ENCODE assay signal across 8 cellular contexts in the genomic region with DNA sequence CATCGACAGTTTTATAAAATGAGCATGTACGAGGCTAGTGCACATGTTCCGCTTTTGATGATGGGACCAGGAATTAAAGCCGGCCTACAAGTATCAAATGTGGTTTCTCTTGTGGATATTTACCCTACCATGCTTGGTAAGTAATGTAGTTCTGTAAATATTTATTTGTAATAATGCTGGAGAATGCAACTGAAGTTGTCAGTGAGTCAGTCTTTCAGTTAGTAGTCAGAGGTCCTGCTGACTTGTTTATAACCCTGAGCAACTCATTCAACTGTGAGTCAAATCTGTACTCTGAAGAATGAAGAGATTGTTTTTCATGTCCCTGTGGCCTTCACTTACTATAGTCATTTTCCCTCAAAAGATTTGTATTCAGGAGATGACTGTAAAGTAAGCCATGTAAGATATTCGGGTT. TPM values are rescaled to one million over a fixed set of nuclear protein-coding genes. Genes with fewer than 3 reads are reported as not detected.
A peak's percentile ranks its signal among the peaks of the same experiment; 100 is the strongest.
DNase-seq lines count a peak whose midpoint lies in the region; ATAC-seq, FAIRE-seq and TF ChIP-seq lines count a peak whose summit lies in the region.

No MANE protein-coding gene starts in this region.

- no peak for TF ChIP-seq POLR2A in HCT116 (IDR thresholded peaks at IDR 0.05; ENCODE audit: borderline replicate concordance, extremely low read depth, insufficient read depth, insufficient read length)

- H3K36me3 ChIP-seq in HCT116 (ENCODE audit: control insufficient read depth in 1 of 2, insufficient read depth in 2 of 2, low read length in 2 of 2) (no peaks in the 10 kb centered on the region), PC-3 (ENCODE audit: low read depth, low read length) (no peaks in the 10 kb centered on the region; the same call in 1 of the 2 replicates), psoas muscle (ENCODE audit: insufficient read depth in 1 of 2, low read depth in 1 of 2) (peaks cover 0 to 19% of the 10 kb centered on the region in 2 donors)

- H4K20me1 ChIP-seq in HCT116 (ENCODE audit: insufficient read depth) (no peaks in the 10 kb centered on the region), PC-3 (ENCODE audit: low read length) (no peaks in the 10 kb centered on the region)

- H3K4me1 Mint-ChIP-seq in CD14-positive monocyte: peaks cover 5% of the 10 kb centered on the region

- TF ChIP-seq RAD21 in HCT116 (IDR thresholded peaks at IDR 0.05; ENCODE audit: low read depth): no peak

- CTCF ChIA-PET in HCT116 (lab: Charles Lee): no interaction called here
- CTCF ChIA-PET in PC-3 (lab: Charles Lee): no interaction called here

- H3K4me3 Mint-ChIP-seq in CD14-positive monocyte: no peak overlapping the region

- H3K27ac ChIP-seq in HCT116 (ENCODE audit: low read depth, low read length) (no peak overlapping the region), PC-3 (ENCODE audit: low read length) (peak overlapping the region; percentile 81), psoas muscle (no peak overlapping the region)

- intact Hi-C loops in HCT116 (cut with micrococcal nuclease) (no loop called here), PC-3 (cut with micrococcal nuclease) (loop anchor here (2.0 kb wide), 1 partner anchor 37 kb away; a partner anchor contains a TSS), psoas muscle (cut with DNase I) (no loop called here), CD14-positive monocyte (cut with micrococcal nuclease) (no loop called here)

- RAD21 ChIA-PET in HCT116 (lab: Charles Lee; ENCODE audit: low non-redundant PET in 1 of 2, low total read pairs in 2 of 2, uncharacterized antibody in 2 of 2, unreplicated experiment in 2 of 2): no interaction called here

- peaks cover 0 to 2% (median 0%) of the 10 kb centered on the region in 3 donors for H3K27me3 Mint-ChIP-seq in CD14-positive monocyte (ENCODE audit: low read depth in 3 of 3)

- ATAC-seq in HCT116 (peak; percentile 91), PC-3 (peak; percentile 98), psoas muscle (no peak)

- H3K27me3 ChIP-seq in HCT116 (ENCODE audit: insufficient read depth, low read length) (no peaks in the 10 kb centered on the region), PC-3 (ENCODE audit: low read length) (no peaks in the 10 kb centered on the region), psoas muscle (ENCODE audit: insufficient read depth in 3 of 3, low read length in 2 of 3) (no peaks in the 10 kb centered on the region)

- H2AFZ ChIP-seq in HCT116 (ENCODE audit: low read depth, low read length, poor library complexity, severe bottlenecking) (no peak overlapping the region), PC-3 (ENCODE audit: low read length) (no peak overlapping the region)

- 96 to 98% (median 96%) methylated on average over 5 of the region's 5 CpGs for WGBS in psoas muscle, 3 donors

- H3K4me3 ChIP-seq in HCT116 (replicated peaks in 1 of 2; ENCODE audit: low read depth in 1 of 2, low read length in 2 of 2) (no peak overlapping the region), PC-3 (ENCODE audit: low read length) (no peak overlapping the region), psoas muscle (no peak overlapping the region)

- DNase-seq in GM18507 (ENCODE audit: extremely low spot score, insufficient read length, low read depth): no peak
- DNase-seq in HCT116 (ENCODE audit: low read depth, low spot score): peak; percentile 63
- peak; percentile 90 for DNase-seq in PC-3
- peak; percentile 25 for DNase-seq in kidney glomerular epithelial cell (lab: John Stamatoyannopoulos, UW)
- DNase-seq in DMS53 (lab: John Stamatoyannopoulos, UW): no peak
- DNase-seq in NCI-H2227 treated with DMSO at 0.1 percent for 48 hours (lab: John Stamatoyannopoulos, UW): no peak
- no peak for DNase-seq in psoas muscle
- DNase-seq in CD14-positive monocyte (ENCODE audit: low spot score): no peak

- POLR2A ChIA-PET in HCT116 (lab: Charles Lee) (no interaction called here), PC-3 (lab: Charles Lee; ENCODE audit: unreplicated experiment) (interaction anchor here (0.6 kb wide), 1 partner anchor 271 kb away, joined by 3 read pairs; no protein-coding TSS in a partner anchor)

- H3K9me2 ChIP-seq in HCT116 (ENCODE audit: insufficient read depth) (no peaks in the 10 kb centered on the region), PC-3 (replicated peaks; ENCODE audit: low read length) (no peaks in the 10 kb centered on the region)

- no peak for TF ChIP-seq CTCF in HCT116 (IDR thresholded peaks at IDR 0.05 in 2 of 3, conservative IDR thresholded peaks at IDR 0.05 in 1 of 3; ENCODE audit: borderline replicate concordance in 1 of 3, insufficient read depth in 1 of 3, low read depth in 2 of 3, low read length in 2 of 3)
- no peak for TF ChIP-seq CTCF in PC-3 (conservative IDR thresholded peaks at IDR 0.05; ENCODE audit: low read depth, low read length)
- no peak for TF ChIP-seq CTCF in psoas muscle (IDR thresholded peaks at IDR 0.05)
- no peak for TF ChIP-seq CTCF in CD14-positive monocyte (IDR thresholded peaks at IDR 0.05)

- H3K9me3 Mint-ChIP-seq in CD14-positive monocyte: peaks cover 0 to 2% (median 0%) of the 10 kb centered on the region in 7 donors

- no peak overlapping the region for H3K9ac ChIP-seq in HCT116 (ENCODE audit: low read length)
- no peak overlapping the region for H3K9ac ChIP-seq in PC-3 (ENCODE audit: low read length)

- no peaks in the 10 kb centered on the region for H3K79me2 ChIP-seq in HCT116 (ENCODE audit: insufficient read depth, low read length)
- H3K79me2 ChIP-seq in PC-3 (ENCODE audit: low read length): no peaks in the 10 kb centered on the region

- no TSS peak for BruUV-seq in HCT116 (replicated peaks; lab: Mats Ljungman, UMichigan)
- no TSS peak for BruUV-seq in PC-3 (replicated peaks; lab: Mats Ljungman, UMichigan)

- H3K9me3 ChIP-seq in HCT116 (ENCODE audit: control insufficient read depth in 1 of 2, insufficient read depth in 1 of 2, low read depth in 1 of 2, low read length in 2 of 2) (no peaks in the 10 kb centered on the region), PC-3 (ENCODE audit: low read length) (no peaks in the 10 kb centered on the region), psoas muscle (no peaks in the 10 kb centered on the region)

- peaks cover 6% of the 10 kb centered on the region for H3F3A ChIP-seq in PC-3 (ENCODE audit: low read length, unreplicated experiment)

- no peak overlapping the region for H3K27ac Mint-ChIP-seq in CD14-positive monocyte

- H3K4me1 ChIP-seq in HCT116 (ENCODE audit: control insufficient read depth in 1 of 2, insufficient read depth in 2 of 2, low read length in 2 of 2): peaks cover 0 to 20% of the 10 kb centered on the region in 2 experiments; a peak in 2 of 4 replicates
- peaks cover 28% of the 10 kb centered on the region for H3K4me1 ChIP-seq in PC-3 (ENCODE audit: insufficient read depth, low read length)
- peaks cover 6% of the 10 kb centered on the region for H3K4me1 ChIP-seq in psoas muscle

- H3K4me2 ChIP-seq in HCT116 (ENCODE audit: low read length): peak overlapping the region; percentile 17
- peak overlapping the region; percentile 54 for H3K4me2 ChIP-seq in PC-3 (ENCODE audit: low read length)

- H3K36me3 Mint-ChIP-seq in CD14-positive monocyte: no peaks in the 10 kb centered on the region

- peak; percentile 42 for FAIRE-seq in GM18507 (lab: Jason Lieb, UNC)

TF ChIP-seq in HCT116, 20 proteins besides CTCF, POLR2A, EP300 and RAD21 (continues in another document):
- no peak for TF ChIP-seq YY1 (IDR thresholded peaks at IDR 0.05; ENCODE audit: extremely low read depth, insufficient replicate concordance, low read depth, low read length)
- peak; percentile 46; the same call in 1 of the 2 replicates for TF ChIP-seq FOSL1 (IDR thresholded peaks at IDR 0.05; ENCODE audit: low read depth)
- TF ChIP-seq POLR2AphosphoS5 (IDR thresholded peaks at IDR 0.05; ENCODE audit: low read depth, low read length): no peak
- peak; percentile 56; the same call in 1 of the 2 replicates for TF ChIP-seq JUND (IDR thresholded peaks at IDR 0.05)
- no peak for TF ChIP-seq SIN3A (IDR thresholded peaks at IDR 0.05; ENCODE audit: low read depth)

RNA-seq across cellular contexts. Expression of a gene that starts 28.4 kb away (rescaled TPM):
- total RNA-seq in HCT116 (2021; ENCODE audit: unreplicated experiment): not detected
- not detected in 2 replicates for polyA plus RNA-seq in HCT116 (2012)
- 0.35 TPM in 1 of 2 replicates, not detected in the other for total RNA-seq in PC-3 (2014; rRNA removed)
- total RNA-seq in psoas muscle: under 1 TPM in 2 of 4 donors, not detected in 2; 0.10 to 0.29 TPM
- polyA plus RNA-seq in psoas muscle: under 1 TPM; 0.18 to 0.64 (median 0.35) TPM
- not detected for polyA plus RNA-seq in CD14-positive monocyte

RNA-seq across cellular contexts. Expression of a gene that starts 36.6 kb away (rescaled TPM):
- total RNA-seq in HCT116 (2021; ENCODE audit: unreplicated experiment): 4.6 TPM
- 2.0 and 2.2 TPM in 2 replicates for polyA plus RNA-seq in HCT116 (2012)
- total RNA-seq in PC-3 (2014; rRNA removed): 10.5 and 12.6 TPM in 2 replicates
- 1 to 10 TPM; 1.6 to 2.4 (median 1.9) TPM for total RNA-seq in psoas muscle
- 1 to 10 TPM; 1.8 to 8.5 (median 4.3) TPM for polyA plus RNA-seq in psoas muscle
- polyA plus RNA-seq in CD14-positive monocyte: 1 to 10 TPM; 1.3 TPM

RNA-seq across cellular contexts. Expression of a gene that starts 36.7 kb away (rescaled TPM):
- total RNA-seq in HCT116 (2021; ENCODE audit: unreplicated experiment): 35.1 TPM
- 9.8 and 12.4 TPM in 2 replicates for polyA plus RNA-seq in HCT116 (2012)
- 27.8 and 37.6 TPM in 2 replicates for total RNA-seq in PC-3 (2014; rRNA removed)
- total RNA-seq in psoas muscle: 10 to 100 TPM; 44.4 to 71.2 (median 50.9) TPM
- 10 to 100 TPM; 13.1 to 26.5 (median 13.3) TPM for polyA plus RNA-seq in psoas muscle
- polyA plus RNA-seq in CD14-positive monocyte: 10 to 100 TPM; 13.7 to 24.6 TPM

RNA-seq across cellular contexts. Expression of a gene that starts 55.1 kb away (rescaled TPM):
- total RNA-seq in HCT116 (2021; ENCODE audit: unreplicated experiment) (4.1 TPM), PC-3 (2014; rRNA removed) (0.36 and 2.4 TPM in 2 replicates), psoas muscle (1 to 10 TPM; 3.2 to 3.9 (median 3.7) TPM)
- 1.5 and 3.4 TPM in 2 replicates for polyA plus RNA-seq in HCT116 (2012)
- polyA plus RNA-seq in psoas muscle (1 to 10 TPM; 4.0 to 6.0 (median 4.7) TPM), CD14-positive monocyte (1 to 10 TPM in 1 of 2 donors, under 1 TPM in 1; 0.24 to 1.4 TPM)

Comparison
In these comparisons a context has a peak if more than half of its experiments do, and no peak if none do; other contexts are left out.
1. DNase-seq: peak in HCT116 (single experiment), PC-3 (single experiment) and kidney glomerular epithelial cell (single experiment); none in GM18507 (single experiment), DMS53 (single experiment), NCI-H2227 treated with DMSO at 0.1 percent for 48 hours (single experiment), psoas muscle (0 of 2) and CD14-positive monocyte (single experiment).
2. ATAC-seq: peak in HCT116 (single experiment) and PC-3 (single experiment); none in psoas muscle (0 of 4).